In the genomic region with DNA sequence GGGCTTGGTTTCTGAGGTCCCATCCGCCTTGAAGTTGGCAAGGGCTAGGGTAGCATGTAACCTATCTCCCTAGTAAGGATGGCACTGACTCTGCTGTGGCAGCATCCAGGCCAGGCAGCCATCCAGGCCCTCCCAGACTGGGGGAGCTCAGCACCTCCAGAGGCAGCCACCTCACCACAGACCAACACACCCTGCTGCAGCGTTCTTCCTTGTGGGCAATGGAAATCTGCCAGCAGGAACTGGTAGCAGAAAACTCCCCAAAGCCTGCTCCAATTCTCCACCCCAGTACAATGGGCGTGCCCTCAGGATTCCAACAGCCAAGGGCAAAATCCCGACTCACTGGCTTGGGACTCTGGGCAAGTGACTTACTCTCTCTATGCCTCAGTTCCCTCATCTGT, we compare ENCODE assay signal across 9 cellular contexts. TPM values are rescaled to one million over a fixed set of nuclear protein-coding genes. Genes with fewer than 3 reads are reported as not detected.
DNase-seq lines count a peak whose midpoint lies in the region; ATAC-seq and TF ChIP-seq lines count a peak whose summit lies in the region.
"Had no signal": no experiment of that assay in that cellular context is flagged by ENCODE, and none has a peak within 500 bp of the region (broad histone marks: within the 10 kb centered on the region; RNA-seq: fewer than 3 reads in every experiment).

No MANE protein-coding gene starts in this region.

- no peaks in the 10 kb centered on the region; the same call in 1 of the 2 replicates for H3K36me3 ChIP-seq in DND-41 (ENCODE audit: insufficient read depth, low read length)
- H3K36me3 ChIP-seq: heart left ventricle had no signal

- no peak overlapping the region; the same call in 1 of the 2 replicates for H3K9ac ChIP-seq in DND-41 (ENCODE audit: low read depth, low read length)

- H3K9me3 Mint-ChIP-seq in progenitor cell of endocrine pancreas (ENCODE audit: low read depth) = no peaks in the 10 kb centered on the region
- no peaks in the 10 kb centered on the region for H3K9me3 Mint-ChIP-seq in activated T-cell treated with anti-CD3 and anti-CD28 coated beads, Interleukin-2, amount 50 U/mL, for 4 hours

- TF ChIP-seq CTCF in DND-41 (IDR thresholded peaks at IDR 0.05; ENCODE audit: borderline replicate concordance, extremely low read depth, low read length, poor library complexity, severe bottlenecking) (no peak), epithelial cell of esophagus (IDR thresholded peaks at IDR 0.05; ENCODE audit: insufficient read depth, low read depth, low read length, missing control alignments) (no peak), progenitor cell of endocrine pancreas (IDR thresholded peaks at IDR 0.05; ENCODE audit: unreplicated experiment) (no peak), coronary artery (IDR thresholded peaks at IDR 0.05) (no peak)

- H3K4me1 ChIP-seq in DND-41 (ENCODE audit: insufficient read depth, low read length) = peaks cover 26% of the 10 kb centered on the region

- peak; percentile 29 for DNase-seq in DND-41
- peak; percentile 33 for DNase-seq in NCI-H2196 (lab: John Stamatoyannopoulos, UW; ENCODE audit: unreplicated experiment)
- DNase-seq in epithelial cell of esophagus (ENCODE audit: low read depth) = peak; percentile 88
- no peak for DNase-seq in progenitor cell of endocrine pancreas (ENCODE audit: low spot score, unreplicated experiment)
- DNase-seq in coronary artery (ENCODE audit: low spot score) = no peak
- no peak for DNase-seq in activated T-cell treated with anti-CD3 and anti-CD28 coated beads, Interleukin-2, amount 50 U/mL, for 4 hours
- no peak for DNase-seq in activated CD8-positive, alpha-beta memory T cell treated with anti-CD3 and anti-CD28 coated beads, Interleukin-2, amount 50 U/mL, for 48 hours
- DNase-seq: heart left ventricle had no signal

- H3K4me3 ChIP-seq in DND-41 (ENCODE audit: low read depth in 1 of 2, low read length in 2 of 2) = no peak overlapping the region
- H3K4me3 ChIP-seq in epithelial cell of esophagus (ENCODE audit: low read length) = no peak overlapping the region
- no peak overlapping the region for H3K4me3 ChIP-seq in coronary artery
- H3K4me3 ChIP-seq: heart left ventricle had no signal

- H3K9me3 ChIP-seq in DND-41 (ENCODE audit: insufficient read depth, low read length, severe bottlenecking) = no peaks in the 10 kb centered on the region
- H3K9me3 ChIP-seq: heart left ventricle had no signal

- H3K4me2 ChIP-seq in DND-41 (ENCODE audit: insufficient read depth, low read length) = no peak overlapping the region

- no peaks in the 10 kb centered on the region for H3K27me3 Mint-ChIP-seq in progenitor cell of endocrine pancreas
- peaks cover 5% of the 10 kb centered on the region for H3K27me3 Mint-ChIP-seq in activated T-cell treated with anti-CD3 and anti-CD28 coated beads, Interleukin-2, amount 50 U/mL, for 4 hours (ENCODE audit: low read depth)

- H3K79me2 ChIP-seq in DND-41 (ENCODE audit: insufficient read depth, low read length) = peaks cover 22% of the 10 kb centered on the region

- ATAC-seq in DND-41 (ENCODE audit: insufficient read depth, low read depth) (peak; percentile 67), HG02759 (IDR thresholded peaks at IDR 0.05; ENCODE audit: unreplicated experiment) (no peak)
- ATAC-seq in activated T-cell treated with anti-CD3 and anti-CD28 coated beads, Interleukin-2, amount 50 U/mL, for 4 hours = no peak

- H3K27ac ChIP-seq in DND-41 (ENCODE audit: low read length) (peak overlapping the region; percentile 55), coronary artery (no peak overlapping the region)

- H3K27me3 ChIP-seq in DND-41 (ENCODE audit: insufficient read depth, low read length, poor library complexity) = no peaks in the 10 kb centered on the region
- H3K27me3 ChIP-seq: heart left ventricle had no signal

- no peak overlapping the region for H3K4me3 Mint-ChIP-seq in progenitor cell of endocrine pancreas (ENCODE audit: low read depth)
- no peak overlapping the region for H3K4me3 Mint-ChIP-seq in activated T-cell treated with anti-CD3 and anti-CD28 coated beads, Interleukin-2, amount 50 U/mL, for 4 hours

- H4K20me1 ChIP-seq in DND-41 (ENCODE audit: insufficient read depth, low read length) = peaks cover 35% of the 10 kb centered on the region

- no peak overlapping the region for H2AFZ ChIP-seq in DND-41 (ENCODE audit: low read depth, low read length)

- H3K36me3 Mint-ChIP-seq in progenitor cell of endocrine pancreas (ENCODE audit: insufficient read depth) = peaks cover 2% of the 10 kb centered on the region
- H3K36me3 Mint-ChIP-seq in activated T-cell treated with anti-CD3 and anti-CD28 coated beads, Interleukin-2, amount 50 U/mL, for 4 hours (ENCODE audit: insufficient read depth) = no peaks in the 10 kb centered on the region

- H3K4me1 Mint-ChIP-seq in progenitor cell of endocrine pancreas (ENCODE audit: low read depth) = peaks cover 34% of the 10 kb centered on the region
- no peaks in the 10 kb centered on the region for H3K4me1 Mint-ChIP-seq in activated T-cell treated with anti-CD3 and anti-CD28 coated beads, Interleukin-2, amount 50 U/mL, for 4 hours (ENCODE audit: low read depth)

- peak overlapping the region; percentile 74 for H3K27ac Mint-ChIP-seq in progenitor cell of endocrine pancreas

RNA-seq across cellular contexts. Expression of a gene that starts 27.5 kb away (rescaled TPM):
- total RNA-seq in progenitor cell of endocrine pancreas = 132 and 149 TPM in 2 replicates
- 1 to 10 TPM; 1.0 to 1.5 (median 1.5) TPM for total RNA-seq in activated T-cell treated with anti-CD3 and anti-CD28 coated beads, Interleukin-2, amount 50 U/mL, for 4 hours

Comparison
In these comparisons a context has a peak if more than half of its experiments do, and no peak if none do; other contexts are left out.
1. DNase-seq: peak in DND-41 (single experiment), NCI-H2196 (single experiment) and epithelial cell of esophagus (single experiment); none in progenitor cell of endocrine pancreas (single experiment), coronary artery (single experiment), activated T-cell treated with anti-CD3 and anti-CD28 coated beads, Interleukin-2, amount 50 U/mL, for 4 hours (single experiment) and activated CD8-positive, alpha-beta memory T cell treated with anti-CD3 and anti-CD28 coated beads, Interleukin-2, amount 50 U/mL, for 48 hours (single experiment).
2. RNA of a gene that starts 27.5 kb away (total RNA-seq): 132 to 149 TPM in progenitor cell of endocrine pancreas; 1.0 to 1.5 TPM in activated T-cell treated with anti-CD3 and anti-CD28 coated beads, Interleukin-2, amount 50 U/mL, for 4 hours; every median in the first group is over 10 times any median in the second.